13 cellular contexts compared by ENCODE assay signal in the genomic region with DNA sequence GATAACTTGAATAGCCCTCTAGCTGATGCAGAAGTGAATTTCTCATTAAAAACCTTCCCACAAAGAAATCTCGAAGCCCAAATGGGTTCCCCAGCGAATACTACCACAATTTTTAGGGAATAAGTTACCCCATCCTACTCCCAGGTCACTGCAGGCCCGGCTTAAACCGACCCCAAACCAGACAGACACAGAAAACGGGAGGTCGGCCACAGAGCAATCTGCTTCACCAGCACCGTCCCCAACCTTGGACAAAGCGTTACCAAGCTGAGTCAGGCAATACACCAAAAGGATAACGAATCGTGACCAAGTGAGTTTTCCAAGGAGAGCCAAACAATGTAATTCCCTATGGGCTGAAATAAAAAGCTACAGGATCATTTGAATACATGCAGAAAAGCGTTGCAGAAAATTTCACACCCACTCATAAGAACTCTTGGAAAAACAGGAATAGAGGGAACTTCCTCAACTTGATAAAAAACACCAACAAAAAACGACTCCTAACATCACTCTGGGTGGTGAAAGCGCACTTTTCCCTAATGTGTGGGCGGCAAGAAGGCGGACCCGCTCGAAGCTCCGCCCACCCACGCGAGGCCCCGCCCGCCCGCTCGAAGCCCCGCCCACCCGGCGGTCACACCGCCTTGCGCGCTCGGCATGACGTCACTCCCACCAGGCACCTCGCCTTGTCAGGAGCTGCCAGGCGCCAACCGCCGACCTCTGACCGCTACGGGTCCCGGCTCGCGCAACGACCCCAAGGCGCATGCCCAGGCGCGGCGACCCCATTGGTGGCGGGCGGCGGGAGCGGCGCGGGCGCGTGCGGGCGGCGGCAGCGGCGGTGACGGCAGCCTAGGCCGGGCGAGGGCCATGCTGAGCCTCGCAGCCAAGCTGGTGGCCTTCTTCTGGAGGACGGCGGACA. TPM values are rescaled to one million over a fixed set of nuclear protein-coding genes. Genes with fewer than 3 reads are reported as not detected.
DNase-seq lines count a peak whose midpoint lies in the region; ATAC-seq and TF ChIP-seq lines count a peak whose summit lies in the region.
"Had no signal": no experiment of that assay in that cellular context is flagged by ENCODE, and none has a peak within 500 bp of the region (broad histone marks: within the 10 kb centered on the region; RNA-seq: fewer than 3 reads in every experiment).

A gene (plus strand): TSS at position 776 of the 910 bp plus-strand sequence. CDS start 83 bp downstream, at position 859.

- H3K27me3 Mint-ChIP-seq in activated CD4-positive, alpha-beta memory T cell treated with anti-CD3 and anti-CD28 coated beads for 36 hours: peaks cover 19% of the 10 kb centered on the region
- H3K27me3 Mint-ChIP-seq in activated CD4-positive, alpha-beta memory T cell treated with anti-CD3 and anti-CD28 coated beads, Interleukin-2, amount 10 ng/mL, durations not matched to agents 7 days and 5 days: peaks cover 20% of the 10 kb centered on the region
- no peaks in the 10 kb centered on the region for H3K27me3 Mint-ChIP-seq in natural killer cell treated with Interleukin-12 subunit alpha and Interleukin-12 subunit beta and Interleukin-15 and Interleukin-18, amount 100 ng/mL, for 72 hours

- no peak within 1 kb of the TSS for H3K4me2 ChIP-seq in IMR-90 (ENCODE audit: low read depth, low read length)

- H4K5ac ChIP-seq in IMR-90 (ENCODE audit: low read depth, low read length): no peak within 1 kb of the TSS

- H3K36me3 ChIP-seq in IMR-90 (ENCODE audit: control insufficient read depth, insufficient read depth, low read length): no peaks in the 10 kb centered on the region

- no peak within 1 kb of the TSS for H3K4ac ChIP-seq in IMR-90 (ENCODE audit: low read depth, low read length)

- H4K8ac ChIP-seq in IMR-90 (ENCODE audit: low read depth in 2 of 2, low read length in 2 of 2): no peak within 1 kb of the TSS

- H3K23ac ChIP-seq in IMR-90 (ENCODE audit: low read depth, low read length): no peak within 1 kb of the TSS

- peaks cover 9% of the 10 kb centered on the region; the same call in 1 of the 2 replicates for H3K4me1 ChIP-seq in IMR-90 (ENCODE audit: control insufficient read depth, insufficient read depth, low read length)

- WGBS in IMR-90 (ENCODE audit: extremely low coverage in 2 of 2, insufficient read length in 1 of 2), 2 experiments: 29% methylated on average over 13 of the region's 65 CpGs; no CpG with 5 or more reads in 1 of the 2 experiments

- no peak within 1 kb of the TSS for H3K4me3 ChIP-seq in IMR-90 (ENCODE audit: insufficient read depth, low read depth, low read length)

- H3K18ac ChIP-seq in IMR-90 (ENCODE audit: low read depth, low read length): no peak within 1 kb of the TSS

- H3K27me3 ChIP-seq in IMR-90 (ENCODE audit: control insufficient read depth, insufficient read depth, low read length): no peaks in the 10 kb centered on the region; the same call in 1 of the 2 replicates

- in situ Hi-C loops in IMR-90 (cut with MboI; ENCODE audit: low sequenced_read_pairs): no loop called here

- peaks cover 6% of the 10 kb centered on the region; the same call in 1 of the 2 replicates for H3K9me1 ChIP-seq in IMR-90 (ENCODE audit: insufficient read depth, low read length)

- H3K9me3 ChIP-seq in IMR-90 (ENCODE audit: control insufficient read depth, insufficient read depth, low read length): peaks cover 14% of the 10 kb centered on the region

- dilution Hi-C loops in IMR-90 (cut with HindIII; ENCODE audit: low sequenced_read_pairs, unreplicated experiment): no loop called here

- H2BK15ac ChIP-seq in IMR-90 (ENCODE audit: low read depth, low read length): no peak within 1 kb of the TSS

- H2BK20ac ChIP-seq in IMR-90 (ENCODE audit: low read depth, low read length): no peak within 1 kb of the TSS

- H3K14ac ChIP-seq in IMR-90 (replicated peaks; ENCODE audit: low read depth, low read length): no peak within 1 kb of the TSS

- no peak within 1 kb of the TSS for H3K27ac Mint-ChIP-seq in activated CD4-positive, alpha-beta memory T cell treated with anti-CD3 and anti-CD28 coated beads for 36 hours
- H3K27ac Mint-ChIP-seq in activated CD4-positive, alpha-beta memory T cell treated with anti-CD3 and anti-CD28 coated beads, Interleukin-2, amount 10 ng/mL, durations not matched to agents 7 days and 5 days: no peak within 1 kb of the TSS
- H3K27ac Mint-ChIP-seq in natural killer cell treated with Interleukin-12 subunit alpha and Interleukin-12 subunit beta and Interleukin-15 and Interleukin-18, amount 100 ng/mL, for 72 hours: no peak within 1 kb of the TSS
- H3K27ac Mint-ChIP-seq: dendritic cell treated with granulocyte-macrophage colony-stimulating factor and Interleukin-4, amounts not matched to agents 40 ng/mL and 50 ng/mL, for 4 days had no signal

- peak within 1 kb of the TSS; percentile 37 for H2AFZ ChIP-seq in IMR-90 (replicated peaks; ENCODE audit: low read length, poor library complexity)

- BruUV-seq in IMR-90 (replicated peaks; lab: Mats Ljungman, UMichigan): no TSS peak

- no peak within 1 kb of the TSS for H3K9ac ChIP-seq in IMR-90 (ENCODE audit: low read depth, low read length)

- no peak within 1 kb of the TSS for H3K27ac ChIP-seq in IMR-90 (ENCODE audit: insufficient read depth, low read length)

- H2BK5ac ChIP-seq in IMR-90 (ENCODE audit: low read depth, low read length, poor library complexity, severe bottlenecking): no peak within 1 kb of the TSS

- peaks cover 5% of the 10 kb centered on the region for H3K9me3 Mint-ChIP-seq in activated CD4-positive, alpha-beta memory T cell treated with anti-CD3 and anti-CD28 coated beads for 36 hours
- peaks cover 22% of the 10 kb centered on the region for H3K9me3 Mint-ChIP-seq in activated CD4-positive, alpha-beta memory T cell treated with anti-CD3 and anti-CD28 coated beads, Interleukin-2, amount 10 ng/mL, durations not matched to agents 7 days and 5 days
- peaks cover 8% of the 10 kb centered on the region for H3K9me3 Mint-ChIP-seq in natural killer cell treated with Interleukin-12 subunit alpha and Interleukin-12 subunit beta and Interleukin-15 and Interleukin-18, amount 100 ng/mL, for 72 hours

- POLR2A ChIA-PET in activated CD4-positive, alpha-beta memory T cell treated with anti-CD3 and anti-CD28 coated beads for 36 hours (lab: Charles Lee): no interaction called here
- POLR2A ChIA-PET in activated CD4-positive, alpha-beta memory T cell treated with anti-CD3 and anti-CD28 coated beads, Interleukin-2, amount 10 ng/mL, durations not matched to agents 7 days and 5 days (lab: Charles Lee): no interaction called here
- POLR2A ChIA-PET in IMR-90 (lab: Charles Lee; ENCODE audit: unreplicated experiment): no interaction called here

- no peak within 1 kb of the TSS for H3K56ac ChIP-seq in IMR-90 (ENCODE audit: extremely low read depth, insufficient read depth, low read length)

- no peak within 1 kb of the TSS for H4K91ac ChIP-seq in IMR-90 (ENCODE audit: insufficient read depth, low read depth, low read length)

- CTCF ChIA-PET in activated CD4-positive, alpha-beta memory T cell treated with anti-CD3 and anti-CD28 coated beads for 36 hours (lab: Charles Lee): no interaction called here
- CTCF ChIA-PET in activated CD4-positive, alpha-beta memory T cell treated with anti-CD3 and anti-CD28 coated beads, Interleukin-2, amount 10 ng/mL, durations not matched to agents 7 days and 5 days (lab: Charles Lee): no interaction called here
- CTCF ChIA-PET in IMR-90 (lab: Yijun Ruan, JAX): no interaction called here

- peak; percentile 22 for DNase-seq in activated CD4-positive, alpha-beta memory T cell treated with anti-CD3 and anti-CD28 coated beads for 36 hours
- no peak for DNase-seq in activated CD4-positive, alpha-beta memory T cell treated with anti-CD3 and anti-CD28 coated beads, Interleukin-2, amount 10 ng/mL, durations not matched to agents 7 days and 5 days
- DNase-seq in IMR-90 (no peak), NOMO-1 (lab: John Stamatoyannopoulos, UW; ENCODE audit: unreplicated experiment in 2 of 2) (no peak)
- peak; percentile 78 for DNase-seq in natural killer cell treated with Interleukin-12 subunit alpha and Interleukin-12 subunit beta and Interleukin-15 and Interleukin-18, amount 100 ng/mL, for 72 hours (ENCODE audit: low spot score)
- DNase-seq: mammary epithelial cell, NCI-H1930, NCI-H526 treated with DMSO at 0.1 percent for 48 hours, T1000 had no signal

- no peak within 1 kb of the TSS for H3K4me3 Mint-ChIP-seq in activated CD4-positive, alpha-beta memory T cell treated with anti-CD3 and anti-CD28 coated beads for 36 hours
- no peak within 1 kb of the TSS for H3K4me3 Mint-ChIP-seq in activated CD4-positive, alpha-beta memory T cell treated with anti-CD3 and anti-CD28 coated beads, Interleukin-2, amount 10 ng/mL, durations not matched to agents 7 days and 5 days
- H3K4me3 Mint-ChIP-seq in natural killer cell treated with Interleukin-12 subunit alpha and Interleukin-12 subunit beta and Interleukin-15 and Interleukin-18, amount 100 ng/mL, for 72 hours: peak within 1 kb of the TSS; percentile 13
- H3K4me3 Mint-ChIP-seq: dendritic cell treated with granulocyte-macrophage colony-stimulating factor and Interleukin-4, amounts not matched to agents 40 ng/mL and 50 ng/mL, for 4 days had no signal

- TF ChIP-seq CTCF in IMR-90 (conservative IDR thresholded peaks at IDR 0.05; ENCODE audit: low read depth, low read length): no peak

- no peak for TF ChIP-seq RAD21 in IMR-90 (IDR thresholded peaks at IDR 0.05; ENCODE audit: low read length)

- no peak for TF ChIP-seq POLR2A in IMR-90 (IDR thresholded peaks at IDR 0.05; ENCODE audit: low read depth, low read length)

- peaks cover 13% of the 10 kb centered on the region for H3K4me1 Mint-ChIP-seq in activated CD4-positive, alpha-beta memory T cell treated with anti-CD3 and anti-CD28 coated beads for 36 hours (ENCODE audit: low read depth)
- H3K4me1 Mint-ChIP-seq in activated CD4-positive, alpha-beta memory T cell treated with anti-CD3 and anti-CD28 coated beads, Interleukin-2, amount 10 ng/mL, durations not matched to agents 7 days and 5 days: no peaks in the 10 kb centered on the region
- peaks cover 0 to 28% of the 10 kb centered on the region in 2 donors for H3K4me1 Mint-ChIP-seq in natural killer cell treated with Interleukin-12 subunit alpha and Interleukin-12 subunit beta and Interleukin-15 and Interleukin-18, amount 100 ng/mL, for 72 hours (ENCODE audit: low read depth in 2 of 2)

- H2AK5ac ChIP-seq in IMR-90 (ENCODE audit: low read depth, low read length): no peak within 1 kb of the TSS

- H3K36me3 Mint-ChIP-seq in activated CD4-positive, alpha-beta memory T cell treated with anti-CD3 and anti-CD28 coated beads for 36 hours: no peaks in the 10 kb centered on the region
- peaks cover 11% of the 10 kb centered on the region for H3K36me3 Mint-ChIP-seq in activated CD4-positive, alpha-beta memory T cell treated with anti-CD3 and anti-CD28 coated beads, Interleukin-2, amount 10 ng/mL, durations not matched to agents 7 days and 5 days (ENCODE audit: low read depth)
- peaks cover 7% of the 10 kb centered on the region for H3K36me3 Mint-ChIP-seq in natural killer cell treated with Interleukin-12 subunit alpha and Interleukin-12 subunit beta and Interleukin-15 and Interleukin-18, amount 100 ng/mL, for 72 hours

- intact Hi-C loops in activated CD4-positive, alpha-beta memory T cell treated with anti-CD3 and anti-CD28 coated beads for 36 hours (cut with micrococcal nuclease): no loop called here
- intact Hi-C loops in IMR-90 (cut with micrococcal nuclease): loop anchor here (5.0 kb wide), 1 partner anchor 53 kb away; no protein-coding TSS in a partner anchor

- H2BK120ac ChIP-seq in IMR-90 (ENCODE audit: low read depth, low read length): no peak within 1 kb of the TSS

- no peaks in the 10 kb centered on the region for H3K79me1 ChIP-seq in IMR-90 (ENCODE audit: low read depth in 1 of 2, low read length in 2 of 2)

- ATAC-seq in IMR-90 (ENCODE audit: low read depth): peak; percentile 12; the same call in 1 of the 2 replicates
- ATAC-seq in esophagus mucosa: peak; percentile 34
- ATAC-seq in natural killer cell treated with Interleukin-12 subunit alpha and Interleukin-12 subunit beta and Interleukin-15 and Interleukin-18, amount 100 ng/mL, for 72 hours: peak in 1 of 2 donors; percentile 57
- no peak for ATAC-seq in HG02840 (IDR thresholded peaks at IDR 0.05; ENCODE audit: low FRiP score, unreplicated experiment)
- no peak for ATAC-seq in GM21786 (IDR thresholded peaks at IDR 0.05; ENCODE audit: unreplicated experiment)

- no peaks in the 10 kb centered on the region for H4K20me1 ChIP-seq in IMR-90 (ENCODE audit: insufficient read depth, low read length)

- H2AK9ac ChIP-seq in IMR-90 (replicated peaks; ENCODE audit: low read depth, low read length, poor library complexity): no peak within 1 kb of the TSS

RNA-seq across cellular contexts. Expression of the gene that starts here (rescaled TPM):
- not detected for total RNA-seq in activated CD4-positive, alpha-beta memory T cell treated with anti-CD3 and anti-CD28 coated beads for 36 hours
- not detected for total RNA-seq in activated CD4-positive, alpha-beta memory T cell treated with anti-CD3 and anti-CD28 coated beads, Interleukin-2, amount 10 ng/mL, durations not matched to agents 7 days and 5 days
- 0.72 and 0.83 TPM in 2 replicates for total RNA-seq in IMR-90 (2012; rRNA removed)
- 0.83 and 1.4 TPM in 2 replicates for polyA plus RNA-seq in IMR-90 (2012; rRNA removed)
- 0.31 and 0.67 TPM in 2 replicates for polyA plus RNA-seq in IMR-90 (2012; cell fraction: cytosol; rRNA removed)
- polyA plus RNA-seq in IMR-90 (2012; cell fraction: nucleus; rRNA removed; ENCODE audit: low replicate concordance): 10.7 and 19.6 TPM in 2 replicates
- total RNA-seq in esophagus mucosa: 0.12 TPM
- total RNA-seq in natural killer cell treated with Interleukin-12 subunit alpha and Interleukin-12 subunit beta and Interleukin-15 and Interleukin-18, amount 100 ng/mL, for 72 hours: not detected
- polyA plus RNA-seq: mammary epithelial cell had no signal

Comparison
In these comparisons a context has a peak if more than half of its experiments do, and no peak if none do; other contexts are left out.
1. Peak in DNase-seq in activated CD4-positive, alpha-beta memory T cell treated with anti-CD3 and anti-CD28 coated beads for 36 hours; RNA of the gene not detected or under 1 TPM.
2. Peak in ATAC-seq in esophagus mucosa; RNA of the gene not detected or under 1 TPM.
3. Peak in DNase-seq in natural killer cell treated with Interleukin-12 subunit alpha and Interleukin-12 subunit beta and Interleukin-15 and Interleukin-18, amount 100 ng/mL, for 72 hours; RNA of the gene not detected or under 1 TPM.